8 cellular contexts compared by ENCODE assay signal in the genomic region with DNA sequence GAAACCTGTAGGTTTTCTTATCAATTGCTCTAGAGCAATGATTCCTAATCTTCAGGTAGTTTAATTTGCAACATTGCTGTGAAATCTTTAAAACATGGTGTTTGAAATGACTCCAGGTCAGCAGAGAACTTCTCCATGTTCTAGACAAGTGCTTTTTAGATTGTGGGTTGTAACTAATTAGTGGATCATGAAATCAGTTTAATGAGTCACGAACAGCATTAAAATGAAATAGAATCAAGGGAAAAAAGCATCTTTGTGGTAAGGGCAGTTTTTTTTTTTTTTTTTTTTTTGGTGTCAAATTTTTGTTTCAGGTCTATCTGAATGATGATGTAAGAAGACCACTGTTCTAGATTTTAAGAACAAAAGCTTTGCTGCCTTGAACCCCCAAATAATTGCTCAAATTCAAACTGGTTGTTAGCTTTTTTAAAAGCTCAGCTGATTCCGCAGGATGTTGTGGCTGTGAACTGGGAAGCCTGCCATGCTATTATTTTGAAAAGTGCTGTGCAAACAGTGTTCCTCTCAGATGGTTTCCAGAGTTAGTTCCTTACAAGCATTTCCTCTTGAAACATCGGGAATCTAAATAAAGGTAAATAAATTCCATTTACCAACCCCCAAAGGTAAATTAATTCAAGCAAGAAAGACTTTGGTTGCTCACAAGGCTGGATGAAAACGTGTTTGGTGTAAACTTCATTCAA. TPM values are rescaled to one million over a fixed set of nuclear protein-coding genes. Genes with fewer than 3 reads are reported as not detected.
A peak's percentile ranks its signal among the peaks of the same experiment; 100 is the strongest.
DNase-seq lines count a peak whose midpoint lies in the region; ATAC-seq and TF ChIP-seq lines count a peak whose summit lies in the region.

No MANE protein-coding gene starts in this region.

- no CpG with 5 or more reads among the region's 4 CpGs for WGBS in IMR-90 (ENCODE audit: extremely low coverage in 2 of 2, insufficient read length in 1 of 2), 2 experiments
- 53% methylated on average over 4 of the region's 4 CpGs for WGBS in smooth muscle cell (ENCODE audit: low lambda C conversion rate)

- no peaks in the 10 kb centered on the region for H3K36me3 ChIP-seq in IMR-90 (ENCODE audit: control insufficient read depth, insufficient read depth, low read length)
- no peaks in the 10 kb centered on the region for H3K36me3 ChIP-seq in right atrium auricular region
- H3K36me3 ChIP-seq in smooth muscle cell (ENCODE audit: low read depth) = no peaks in the 10 kb centered on the region
- no peaks in the 10 kb centered on the region for H3K36me3 ChIP-seq in Karpas-422 (ENCODE audit: insufficient read depth, low read length)

- no peak overlapping the region for H2BK120ac ChIP-seq in IMR-90 (ENCODE audit: low read depth, low read length)

- no peaks in the 10 kb centered on the region for H3K79me1 ChIP-seq in IMR-90 (ENCODE audit: low read depth in 1 of 2, low read length in 2 of 2)

- no peak overlapping the region for H3K23ac ChIP-seq in IMR-90 (ENCODE audit: low read depth, low read length)

- in situ Hi-C loops in IMR-90 (cut with MboI; ENCODE audit: low sequenced_read_pairs) = no loop called here

- H3K4me2 ChIP-seq in IMR-90 (ENCODE audit: low read depth, low read length) (no peak overlapping the region; the same call in 1 of the 2 replicates), smooth muscle cell (peak overlapping the region; percentile 74), Karpas-422 (ENCODE audit: low read depth, low read length, poor library complexity, severe bottlenecking) (no peak overlapping the region)

- H2AFZ ChIP-seq in IMR-90 (replicated peaks; ENCODE audit: low read length, poor library complexity) (no peak overlapping the region), smooth muscle cell (ENCODE audit: low read depth) (peak overlapping the region; percentile 72), Karpas-422 (ENCODE audit: low read length) (no peak overlapping the region)

- H3K4me1 ChIP-seq in IMR-90 (ENCODE audit: control insufficient read depth, insufficient read depth, low read length) (peaks cover 8% of the 10 kb centered on the region), right atrium auricular region (peaks cover 0 to 44% of the 10 kb centered on the region in 2 donors), smooth muscle cell (ENCODE audit: low read depth) (peaks cover 6% of the 10 kb centered on the region), Karpas-422 (ENCODE audit: low read length) (no peaks in the 10 kb centered on the region)

- H3K27ac ChIP-seq in IMR-90 (ENCODE audit: insufficient read depth, low read length) = no peak overlapping the region
- peak overlapping the region; percentile 73 to 97 for H3K27ac ChIP-seq in right atrium auricular region
- peak overlapping the region; percentile 92 for H3K27ac ChIP-seq in smooth muscle cell (ENCODE audit: low read depth)
- no peak overlapping the region for H3K27ac ChIP-seq in Karpas-422 (ENCODE audit: low read length)

- H2BK20ac ChIP-seq in IMR-90 (ENCODE audit: low read depth, low read length) = no peak overlapping the region

- H3K18ac ChIP-seq in IMR-90 (ENCODE audit: low read depth, low read length) = no peak overlapping the region

- H4K5ac ChIP-seq in IMR-90 (ENCODE audit: low read depth, low read length) = no peak overlapping the region; the same call in 1 of the 2 replicates

- H4K8ac ChIP-seq in IMR-90 (ENCODE audit: low read depth in 2 of 2, low read length in 2 of 2) = peak overlapping the region; percentile 2 to 34; a peak in 1 of 4 replicates

- H4K91ac ChIP-seq in IMR-90 (ENCODE audit: insufficient read depth, low read depth, low read length) = no peak overlapping the region

- peaks cover 2% of the 10 kb centered on the region; the same call in 1 of the 2 replicates for H3K9me1 ChIP-seq in IMR-90 (ENCODE audit: insufficient read depth, low read length)

- no peak for TF ChIP-seq RAD21 in IMR-90 (IDR thresholded peaks at IDR 0.05; ENCODE audit: low read length)

- no peaks in the 10 kb centered on the region for H4K20me1 ChIP-seq in IMR-90 (ENCODE audit: insufficient read depth, low read length)
- no peaks in the 10 kb centered on the region for H4K20me1 ChIP-seq in smooth muscle cell (ENCODE audit: low read depth)
- H4K20me1 ChIP-seq in Karpas-422 (ENCODE audit: insufficient read depth, low read depth, low read length) = no peaks in the 10 kb centered on the region

- H3K14ac ChIP-seq in IMR-90 (replicated peaks; ENCODE audit: low read depth, low read length) = 0 out of 2 replicates have a peak overlapping the region, but pooled peaks have one; percentile 58

- no peak overlapping the region for H3K9ac ChIP-seq in IMR-90 (ENCODE audit: low read depth, low read length)
- H3K9ac ChIP-seq in smooth muscle cell (ENCODE audit: low read depth) = peak overlapping the region; percentile 87
- H3K9ac ChIP-seq in Karpas-422 (ENCODE audit: low read length) = no peak overlapping the region

- intact Hi-C loops in IMR-90 (cut with micrococcal nuclease) = loop anchor here (2.0 to 5.0 kb wide), 3 partner anchors 15 to 73 kb away; no protein-coding TSS in a partner anchor

- H2BK15ac ChIP-seq in IMR-90 (ENCODE audit: low read depth, low read length) = no peak overlapping the region

- H3K9me2 ChIP-seq in Karpas-422 (replicated peaks; ENCODE audit: insufficient read depth, low read length) = no peaks in the 10 kb centered on the region

- POLR2A ChIA-PET in IMR-90 (lab: Charles Lee; ENCODE audit: unreplicated experiment) = no interaction called here

- H3K4ac ChIP-seq in IMR-90 (ENCODE audit: low read depth, low read length) = no peak overlapping the region

- no peak overlapping the region for H2AK9ac ChIP-seq in IMR-90 (replicated peaks; ENCODE audit: low read depth, low read length, poor library complexity)

- ATAC-seq in IMR-90 (ENCODE audit: low read depth) (no peak), SK-N-SH treated with all-trans-retinoic acid at 6 μM for 48 hours (0 out of 3 replicates have a peak, but pooled peaks have one; percentile 17), GM18867 (IDR thresholded peaks at IDR 0.05; ENCODE audit: unreplicated experiment) (no peak)

- CTCF ChIA-PET in IMR-90 (lab: Yijun Ruan, JAX) = interaction anchor here (1.0 to 1.7 kb wide), 2 partner anchors 64 to 81 kb away, joined by 3 read pairs; no protein-coding TSS in a partner anchor

- H3K4me3 ChIP-seq in IMR-90 (ENCODE audit: insufficient read depth, low read depth, low read length) = no peak overlapping the region
- peak overlapping the region; percentile 10 to 12 for H3K4me3 ChIP-seq in right atrium auricular region
- peak overlapping the region; percentile 15 for H3K4me3 ChIP-seq in smooth muscle cell
- H3K4me3 ChIP-seq in Karpas-422 (ENCODE audit: low read length) = no peak overlapping the region

- H3K9me3 ChIP-seq in IMR-90 (ENCODE audit: control insufficient read depth, insufficient read depth, low read length) = no peaks in the 10 kb centered on the region
- H3K9me3 ChIP-seq in right atrium auricular region = peaks cover 0 to 6% of the 10 kb centered on the region in 2 donors
- no peaks in the 10 kb centered on the region for H3K9me3 ChIP-seq in smooth muscle cell (replicated peaks; ENCODE audit: low read depth)
- H3K9me3 ChIP-seq in Karpas-422 (ENCODE audit: low read length) = no peaks in the 10 kb centered on the region

- H3F3A ChIP-seq in smooth muscle cell (ENCODE audit: low read depth) = peaks cover 12% of the 10 kb centered on the region

- no peak overlapping the region for H3K56ac ChIP-seq in IMR-90 (ENCODE audit: extremely low read depth, insufficient read depth, low read length)

- no peak for TF ChIP-seq POLR2A in IMR-90 (IDR thresholded peaks at IDR 0.05; ENCODE audit: low read depth, low read length)

- BruUV-seq in IMR-90 (replicated peaks; lab: Mats Ljungman, UMichigan) = no TSS peak

- DNase-seq in IMR-90 = peak; percentile 29
- DNase-seq in right atrium auricular region (ENCODE audit: low spot score) = no peak
- no peak for DNase-seq in smooth muscle cell (lab: John Stamatoyannopoulos, UW; ENCODE audit: unreplicated experiment)
- no peak for DNase-seq in OCI-M2 (lab: John Stamatoyannopoulos, UW; ENCODE audit: unreplicated experiment)
- no peak for DNase-seq in HPDE6-E6E7 (ENCODE audit: extremely low spot score)
- no peak for DNase-seq in Karpas-422

- dilution Hi-C loops in IMR-90 (cut with HindIII; ENCODE audit: low sequenced_read_pairs, unreplicated experiment) = no loop called here

- H3K27me3 ChIP-seq in IMR-90 (ENCODE audit: control insufficient read depth, insufficient read depth, low read length) = no peaks in the 10 kb centered on the region
- no peaks in the 10 kb centered on the region for H3K27me3 ChIP-seq in right atrium auricular region
- H3K27me3 ChIP-seq in smooth muscle cell (ENCODE audit: low read depth) = no peaks in the 10 kb centered on the region
- no peaks in the 10 kb centered on the region for H3K27me3 ChIP-seq in Karpas-422 (ENCODE audit: low read length)

- H2AK5ac ChIP-seq in IMR-90 (ENCODE audit: low read depth, low read length) = peak overlapping the region; percentile 64; the same call in 1 of the 2 replicates

- TF ChIP-seq CTCF in IMR-90 (conservative IDR thresholded peaks at IDR 0.05; ENCODE audit: low read depth, low read length) (no peak), right atrium auricular region (IDR thresholded peaks at IDR 0.05) (no peak), smooth muscle cell (IDR thresholded peaks at IDR 0.05; ENCODE audit: borderline replicate concordance, insufficient read depth, poor library complexity, severe bottlenecking) (no peak)

- H2BK5ac ChIP-seq in IMR-90 (ENCODE audit: low read depth, low read length, poor library complexity, severe bottlenecking) = no peak overlapping the region

- H3K79me2 ChIP-seq in smooth muscle cell (ENCODE audit: low read depth) (no peaks in the 10 kb centered on the region), Karpas-422 (ENCODE audit: low read length) (no peaks in the 10 kb centered on the region)

TF ChIP-seq in SK-N-SH treated with all-trans-retinoic acid at 6 μM for 48 hours, 23 proteins besides CTCF, POLR2A, EP300 and RAD21 (continues in another document):
- TF ChIP-seq ZNF70 (CRISPR knock-in tag; IDR thresholded peaks at IDR 0.05) (no peak), ZNF565 (CRISPR knock-in tag; conservative IDR thresholded peaks at IDR 0.05; ENCODE audit: low read depth) (no peak)

RNA-seq across cellular contexts. Expression of a gene that starts 13.1 kb away (rescaled TPM):
- total RNA-seq in IMR-90 (2012; rRNA removed) = under 0.01 TPM in 2 replicates
- polyA plus RNA-seq in IMR-90 (2012; rRNA removed) = 0.03 and 0.06 TPM in 2 replicates
- 0.01 and 0.25 TPM in 2 replicates for polyA plus RNA-seq in IMR-90 (2012; cell fraction: cytosol; rRNA removed)
- polyA plus RNA-seq in IMR-90 (2012; cell fraction: nucleus; rRNA removed; ENCODE audit: low replicate concordance) = 0.29 TPM in 1 of 2 replicates, not detected in the other
- total RNA-seq in right atrium auricular region = 100 to 1,000 TPM; 337 to 712 TPM
- not detected in 2 replicates for total RNA-seq in smooth muscle cell
- polyA plus RNA-seq in smooth muscle cell = 0.37 TPM in 1 of 2 replicates, not detected in the other
- not detected in 2 replicates for total RNA-seq in Karpas-422 (2014; rRNA removed; shearing (Covaris generic); ENCODE audit: low replicate concordance)

Comparison
In these comparisons a context has a peak if more than half of its experiments do, and no peak if none do; other contexts are left out.
1. H3K27ac ChIP-seq: peak in right atrium auricular region (2 of 2) and smooth muscle cell (single experiment); none in IMR-90 (single experiment) and Karpas-422 (single experiment).
2. H3K4me3 ChIP-seq: peak in right atrium auricular region (2 of 2) and smooth muscle cell (single experiment); none in IMR-90 (single experiment) and Karpas-422 (single experiment).
3. RNA of a gene that starts 13.1 kb away (total RNA-seq): 337 to 712 TPM in right atrium auricular region; under 0.01 TPM in IMR-90, not detected in smooth muscle cell and not detected in Karpas-422; every median in the first group is over 100 times any median in the second.